20 cellular contexts compared by ENCODE assay signal in genomic region chr11:3041699-3042098, GRCh38. TPM values are rescaled to one million over a fixed set of nuclear protein-coding genes. Genes with fewer than 3 reads are reported as not detected.
DNase-seq lines count a peak whose midpoint lies in the region; ATAC-seq lines count a peak whose summit lies in the region.
"Had no signal": no experiment of that assay in that cellular context is flagged by ENCODE, and none has a peak within 500 bp of the region (broad histone marks: within the 10 kb centered on the region; RNA-seq: fewer than 3 reads in every experiment).

No MANE protein-coding gene starts in this region.

- H3K27ac ChIP-seq in naive thymus-derived CD4-positive, alpha-beta T cell (ENCODE audit: low read depth, low read length), result no peak overlapping the region
- H3K27ac ChIP-seq: KMS-11, tibial nerve, WERI-Rb-1 had no signal

- H3K36me3 Mint-ChIP-seq in activated T-helper 17 cell treated with anti-CD3 and anti-CD28 coated beads, Interleukin-2, amount 50 U/mL, for 72 hours (ENCODE audit: low read depth), result peaks cover 97% of the 10 kb centered on the region
- peaks cover 39% of the 10 kb centered on the region for H3K36me3 Mint-ChIP-seq in stimulated activated memory B cell treated with anti-CD40 and anti-IgM and Interleukin-4, amounts not matched to agents 10 μg/mL and 1 μg/mL and 100 μg/mL, for 72 hours
- peaks cover 7 to 25% (median 11%) of the 10 kb centered on the region in 5 donors for H3K36me3 Mint-ChIP-seq in naive thymus-derived CD4-positive, alpha-beta T cell
- peaks cover 3 to 34% (median 10%) of the 10 kb centered on the region in 3 donors for H3K36me3 Mint-ChIP-seq in immature natural killer cell

- no peak overlapping the region for H3K4me3 Mint-ChIP-seq in activated T-helper 17 cell treated with anti-CD3 and anti-CD28 coated beads, Interleukin-2, amount 50 U/mL, for 72 hours
- no peak overlapping the region for H3K4me3 Mint-ChIP-seq in stimulated activated memory B cell treated with anti-CD40 and anti-IgM and Interleukin-4, amounts not matched to agents 10 μg/mL and 1 μg/mL and 100 μg/mL, for 72 hours
- no peak overlapping the region for H3K4me3 Mint-ChIP-seq in naive thymus-derived CD4-positive, alpha-beta T cell
- no peak overlapping the region for H3K4me3 Mint-ChIP-seq in immature natural killer cell
- H3K4me3 Mint-ChIP-seq: CD4-positive, CD25-positive, alpha-beta regulatory T cell had no signal

- H3K9me3 ChIP-seq in naive thymus-derived CD4-positive, alpha-beta T cell (ENCODE audit: control insufficient read depth in 2 of 3, low read length in 3 of 3), result no peaks in the 10 kb centered on the region
- H3K9me3 ChIP-seq: tibial nerve had no signal

- CTCF ChIA-PET in naive thymus-derived CD4-positive, alpha-beta T cell (lab: Charles Lee), result no interaction called here

- H3K4me1 ChIP-seq in naive thymus-derived CD4-positive, alpha-beta T cell (ENCODE audit: control insufficient read depth in 2 of 2, insufficient read depth in 2 of 2, low read length in 2 of 2), result peaks cover 3 to 7% of the 10 kb centered on the region in 2 donors

- H3K4me1 Mint-ChIP-seq in activated T-helper 17 cell treated with anti-CD3 and anti-CD28 coated beads, Interleukin-2, amount 50 U/mL, for 72 hours, result peaks cover 12% of the 10 kb centered on the region
- H3K4me1 Mint-ChIP-seq in stimulated activated memory B cell treated with anti-CD40 and anti-IgM and Interleukin-4, amounts not matched to agents 10 μg/mL and 1 μg/mL and 100 μg/mL, for 72 hours, result peaks cover 31% of the 10 kb centered on the region
- H3K4me1 Mint-ChIP-seq in naive thymus-derived CD4-positive, alpha-beta T cell, result peaks cover 8 to 30% (median 15%) of the 10 kb centered on the region in 7 donors
- peaks cover 28 to 29% of the 10 kb centered on the region in 2 donors for H3K4me1 Mint-ChIP-seq in immature natural killer cell

- intact Hi-C loops in cardiac septum (cut with DNase I), result no loop called here
- intact Hi-C loops in naive thymus-derived CD4-positive, alpha-beta T cell (cut with micrococcal nuclease), result no loop called here

- no peak for ATAC-seq in activated T-helper 17 cell treated with anti-CD3 and anti-CD28 coated beads, Interleukin-2, amount 50 U/mL, for 72 hours (replicated peaks)
- ATAC-seq in stimulated activated memory B cell treated with anti-CD40 and anti-IgM and Interleukin-4, amounts not matched to agents 10 μg/mL and 1 μg/mL and 100 μg/mL, for 72 hours, result no peak
- ATAC-seq in naive thymus-derived CD4-positive, alpha-beta T cell, result no peak

- DNase-seq in cardiac septum (ENCODE audit: low spot score), result peak; percentile 84
- peak; percentile 77 for DNase-seq in mucosa of gallbladder (ENCODE audit: low spot score)
- no peak for DNase-seq in naive thymus-derived CD4-positive, alpha-beta T cell
- DNase-seq in stimulated activated naive CD4-positive, alpha-beta T cell treated with Interleukin-2 at 50 U/mL for 16 hours (lab: John Stamatoyannopoulos, UW), result no peak
- no peak for DNase-seq in RKO (ENCODE audit: low spot score)
- no peak for DNase-seq in immature natural killer cell
- DNase-seq: activated CD8-positive, alpha-beta memory T cell treated with anti-CD3 and anti-CD28 coated beads, Interleukin-2, amount 50 U/mL, for 48 hours; activated naive CD4-positive, alpha-beta T cell; aorta; CD4-positive, CD25-positive, alpha-beta regulatory T cell; effector CD4-positive, alpha-beta T cell; erythroblast; NCI-H187 treated with DMSO at 0.1 percent for 48 hours; NCI-H345; NCI-H82; WERI-Rb-1 had no signal

- no peaks in the 10 kb centered on the region for H3K9me3 Mint-ChIP-seq in activated T-helper 17 cell treated with anti-CD3 and anti-CD28 coated beads, Interleukin-2, amount 50 U/mL, for 72 hours
- no peaks in the 10 kb centered on the region for H3K9me3 Mint-ChIP-seq in stimulated activated memory B cell treated with anti-CD40 and anti-IgM and Interleukin-4, amounts not matched to agents 10 μg/mL and 1 μg/mL and 100 μg/mL, for 72 hours
- no peaks in the 10 kb centered on the region for H3K9me3 Mint-ChIP-seq in naive thymus-derived CD4-positive, alpha-beta T cell
- H3K9me3 Mint-ChIP-seq in immature natural killer cell, result no peaks in the 10 kb centered on the region
- H3K9me3 Mint-ChIP-seq: CD4-positive, CD25-positive, alpha-beta regulatory T cell had no signal

- no peak overlapping the region for H3K4me3 ChIP-seq in naive thymus-derived CD4-positive, alpha-beta T cell (ENCODE audit: low read length)
- H3K4me3 ChIP-seq: tibial nerve had no signal

- H3K27me3 Mint-ChIP-seq in activated T-helper 17 cell treated with anti-CD3 and anti-CD28 coated beads, Interleukin-2, amount 50 U/mL, for 72 hours, result no peaks in the 10 kb centered on the region
- H3K27me3 Mint-ChIP-seq in stimulated activated memory B cell treated with anti-CD40 and anti-IgM and Interleukin-4, amounts not matched to agents 10 μg/mL and 1 μg/mL and 100 μg/mL, for 72 hours, result no peaks in the 10 kb centered on the region
- H3K27me3 Mint-ChIP-seq in naive thymus-derived CD4-positive, alpha-beta T cell, result no peaks in the 10 kb centered on the region
- H3K27me3 Mint-ChIP-seq in immature natural killer cell (ENCODE audit: low read depth in 3 of 3), result peaks cover 0 to 1% (median 0%) of the 10 kb centered on the region in 3 donors
- H3K27me3 Mint-ChIP-seq: CD4-positive, CD25-positive, alpha-beta regulatory T cell had no signal

- no peaks in the 10 kb centered on the region for H3K27me3 ChIP-seq in naive thymus-derived CD4-positive, alpha-beta T cell (ENCODE audit: control insufficient read depth in 2 of 2, insufficient read depth in 2 of 2, low read length in 2 of 2)
- H3K27me3 ChIP-seq: tibial nerve had no signal

- peak overlapping the region; percentile 48 for H3K27ac Mint-ChIP-seq in activated T-helper 17 cell treated with anti-CD3 and anti-CD28 coated beads, Interleukin-2, amount 50 U/mL, for 72 hours
- H3K27ac Mint-ChIP-seq in stimulated activated memory B cell treated with anti-CD40 and anti-IgM and Interleukin-4, amounts not matched to agents 10 μg/mL and 1 μg/mL and 100 μg/mL, for 72 hours, result peak overlapping the region; percentile 49
- peak overlapping the region in 3 of 9 donors; percentile 11 to 56 (median 31) for H3K27ac Mint-ChIP-seq in naive thymus-derived CD4-positive, alpha-beta T cell
- no peak overlapping the region for H3K27ac Mint-ChIP-seq in immature natural killer cell

- H3K36me3 ChIP-seq in naive thymus-derived CD4-positive, alpha-beta T cell (ENCODE audit: control insufficient read depth in 2 of 3, insufficient read depth in 3 of 3, low read length in 3 of 3), result peaks cover 6 to 85% (median 12%) of the 10 kb centered on the region in 3 experiments

- POLR2A ChIA-PET in naive thymus-derived CD4-positive, alpha-beta T cell (lab: Charles Lee), result no interaction called here

RNA-seq across cellular contexts. Expression of gene CARS1, which starts 15.5 kb away (rescaled TPM):
- total RNA-seq in activated T-helper 17 cell treated with anti-CD3 and anti-CD28 coated beads, Interleukin-2, amount 50 U/mL, for 72 hours, result 10 to 100 TPM; 81.4 to 84.9 TPM
- total RNA-seq in cardiac septum, result 17.1 TPM
- 39.9 TPM for total RNA-seq in mucosa of gallbladder
- 10 to 100 TPM; 27.8 to 70.4 (median 53.7) TPM for total RNA-seq in naive thymus-derived CD4-positive, alpha-beta T cell
- 10 to 100 TPM; 23.9 to 30.8 TPM for polyA plus RNA-seq in naive thymus-derived CD4-positive, alpha-beta T cell
- 10 to 100 TPM; 32.6 to 48.9 (median 44.2) TPM for polyA plus RNA-seq in immature natural killer cell

RNA-seq across cellular contexts. Expression of gene NAP1L4, which starts 49.6 kb away (rescaled TPM):
- total RNA-seq in activated T-helper 17 cell treated with anti-CD3 and anti-CD28 coated beads, Interleukin-2, amount 50 U/mL, for 72 hours, result 100 to 1,000 TPM; 301 to 344 TPM
- total RNA-seq in cardiac septum, result 189 TPM
- total RNA-seq in mucosa of gallbladder, result 135 TPM
- 100 to 1,000 TPM; 245 to 356 (median 294) TPM for total RNA-seq in naive thymus-derived CD4-positive, alpha-beta T cell
- polyA plus RNA-seq in naive thymus-derived CD4-positive, alpha-beta T cell, result 100 to 1,000 TPM; 134 to 172 TPM
- polyA plus RNA-seq in immature natural killer cell, result 100 to 1,000 TPM; 131 to 157 (median 139) TPM

Comparison
In these comparisons a context has a peak if more than half of its experiments do, and no peak if none do; other contexts are left out.
1. H3K27ac Mint-ChIP-seq: peak in activated T-helper 17 cell treated with anti-CD3 and anti-CD28 coated beads, Interleukin-2, amount 50 U/mL, for 72 hours (single experiment) and stimulated activated memory B cell treated with anti-CD40 and anti-IgM and Interleukin-4, amounts not matched to agents 10 μg/mL and 1 μg/mL and 100 μg/mL, for 72 hours (single experiment); none in immature natural killer cell (0 of 6).
2. DNase-seq: peak in cardiac septum (single experiment) and mucosa of gallbladder (single experiment); none in naive thymus-derived CD4-positive, alpha-beta T cell (0 of 9), stimulated activated naive CD4-positive, alpha-beta T cell treated with Interleukin-2 at 50 U/mL for 16 hours (single experiment), RKO (single experiment) and immature natural killer cell (0 of 3).